ENCODE assay signal across 8 cellular contexts in genomic region chr18:24009651-24010333, GRCh38. TPM values are rescaled to one million over a fixed set of nuclear protein-coding genes. Genes with fewer than 3 reads are reported as not detected.
DNase-seq lines count a peak whose midpoint lies in the region; ATAC-seq, FAIRE-seq and TF ChIP-seq lines count a peak whose summit lies in the region.

No MANE protein-coding gene starts in this region.

- POLR2A ChIA-PET in activated CD4-positive, alpha-beta memory T cell treated with anti-CD3 and anti-CD28 coated beads for 36 hours (lab: Charles Lee), result no interaction called here
- POLR2A ChIA-PET in PC-3 (lab: Charles Lee; ENCODE audit: unreplicated experiment), result no interaction called here

- H3K4me3 ChIP-seq in PC-3 (ENCODE audit: low read length), result no peak overlapping the region

- no peaks in the 10 kb centered on the region for H3K27me3 Mint-ChIP-seq in activated CD4-positive, alpha-beta memory T cell treated with anti-CD3 and anti-CD28 coated beads for 36 hours

- no peak overlapping the region for H3K9ac ChIP-seq in PC-3 (ENCODE audit: low read length)

- intact Hi-C loops in activated CD4-positive, alpha-beta memory T cell treated with anti-CD3 and anti-CD28 coated beads for 36 hours (cut with micrococcal nuclease), result loop anchor here (5.0 kb wide), 1 partner anchor 182 kb away; no protein-coding TSS in a partner anchor
- intact Hi-C loops in PC-3 (cut with micrococcal nuclease), result no loop called here

- no TSS peak for BruUV-seq in PC-3 (replicated peaks; lab: Mats Ljungman, UMichigan)

- no peaks in the 10 kb centered on the region for H3K9me3 Mint-ChIP-seq in activated CD4-positive, alpha-beta memory T cell treated with anti-CD3 and anti-CD28 coated beads for 36 hours

- no peaks in the 10 kb centered on the region for H3K4me1 ChIP-seq in PC-3 (ENCODE audit: insufficient read depth, low read length)

- no peaks in the 10 kb centered on the region for H3F3A ChIP-seq in PC-3 (ENCODE audit: low read length, unreplicated experiment)

- H2AFZ ChIP-seq in PC-3 (ENCODE audit: low read length), result no peak overlapping the region

- no peak overlapping the region for H3K4me3 Mint-ChIP-seq in activated CD4-positive, alpha-beta memory T cell treated with anti-CD3 and anti-CD28 coated beads for 36 hours

- CTCF ChIA-PET in activated CD4-positive, alpha-beta memory T cell treated with anti-CD3 and anti-CD28 coated beads for 36 hours (lab: Charles Lee), result interaction anchor here (0.7 to 1.0 kb wide), 2 partner anchors 45 to 66 kb away, joined by 3 read pairs; no protein-coding TSS in a partner anchor
- CTCF ChIA-PET in PC-3 (lab: Charles Lee), result no interaction called here

- H3K27ac ChIP-seq in PC-3 (ENCODE audit: low read length), result no peak overlapping the region

- H3K4me1 Mint-ChIP-seq in activated CD4-positive, alpha-beta memory T cell treated with anti-CD3 and anti-CD28 coated beads for 36 hours (ENCODE audit: low read depth), result peaks cover 69% of the 10 kb centered on the region

- no peak for TF ChIP-seq CTCF in PC-3 (conservative IDR thresholded peaks at IDR 0.05; ENCODE audit: low read depth, low read length)

- ATAC-seq in GM21423 (IDR thresholded peaks at IDR 0.05; ENCODE audit: unreplicated experiment) (peak; percentile 59), HG03565 (IDR thresholded peaks at IDR 0.05; ENCODE audit: unreplicated experiment) (peak; percentile 48), PC-3 (no peak)

- H3K27me3 ChIP-seq in PC-3 (ENCODE audit: low read length), result no peaks in the 10 kb centered on the region

- no peak overlapping the region for H3K4me2 ChIP-seq in PC-3 (ENCODE audit: low read length)

- no peaks in the 10 kb centered on the region for H3K9me3 ChIP-seq in PC-3 (ENCODE audit: low read length)

- DNase-seq in GM12892 (ENCODE audit: insufficient read length) (no peak), H54 (ENCODE audit: insufficient read length, low spot score) (no peak), GM19240 (ENCODE audit: insufficient read length, low spot score) (no peak), activated T-cell treated with anti-CD3 and anti-CD28 coated beads for 4 hours (no peak), PC-3 (no peak)
- DNase-seq in activated CD4-positive, alpha-beta memory T cell treated with anti-CD3 and anti-CD28 coated beads for 36 hours, result peak; percentile 71

- H3K27ac Mint-ChIP-seq in activated CD4-positive, alpha-beta memory T cell treated with anti-CD3 and anti-CD28 coated beads for 36 hours, result peak overlapping the region; percentile 36

- H3K36me3 Mint-ChIP-seq in activated CD4-positive, alpha-beta memory T cell treated with anti-CD3 and anti-CD28 coated beads for 36 hours, result no peaks in the 10 kb centered on the region

- no peaks in the 10 kb centered on the region for H3K79me2 ChIP-seq in PC-3 (ENCODE audit: low read length)

- FAIRE-seq in GM12892 (lab: Jason Lieb, UNC) (peak; percentile 96), H54 (lab: Jason Lieb, UNC) (no peak)

- H4K20me1 ChIP-seq in PC-3 (ENCODE audit: low read length), result no peaks in the 10 kb centered on the region

- H3K9me2 ChIP-seq in PC-3 (replicated peaks; ENCODE audit: low read length), result no peaks in the 10 kb centered on the region

- TF ChIP-seq POLR2A in GM12892 (IDR thresholded peaks at IDR 0.05; ENCODE audit: low read depth, low read length), result peak; percentile 22; the same call in 1 of the 2 replicates
- no peak for TF ChIP-seq POLR2A in H54 (IDR thresholded peaks at IDR 0.05; ENCODE audit: low read depth, low read length)

- H3K36me3 ChIP-seq in PC-3 (ENCODE audit: low read depth, low read length), result no peaks in the 10 kb centered on the region

RNA-seq across cellular contexts. Expression of gene TTC39C, which starts 4.8 kb away (rescaled TPM):
- polyA plus RNA-seq in GM12892 (2012; ENCODE audit: missing spikeins), result 83.9 TPM
- total RNA-seq in activated CD4-positive, alpha-beta memory T cell treated with anti-CD3 and anti-CD28 coated beads for 36 hours, result 10 to 100 TPM; 48.9 to 49.0 TPM
- total RNA-seq in PC-3 (2014; rRNA removed), result 24.7 and 26.3 TPM in 2 replicates
